ENCODE assay signal across 23 cellular contexts in genomic region chr6:2977290-2977689, GRCh38. TPM values are rescaled to one million over a fixed set of nuclear protein-coding genes. Genes with fewer than 3 reads are reported as not detected.
DNase-seq lines count a peak whose midpoint lies in the region; ATAC-seq, FAIRE-seq and TF ChIP-seq lines count a peak whose summit lies in the region.
"Had no signal": no experiment of that assay in that cellular context is flagged by ENCODE, and none has a peak within 500 bp of the region (broad histone marks: within the 10 kb centered on the region; RNA-seq: fewer than 3 reads in every experiment).

No MANE protein-coding gene starts in this region.

- no peak overlapping the region for H3K4me2 ChIP-seq in mammary epithelial cell (ENCODE audit: insufficient read depth, low read depth, low read length)

- no peaks in the 10 kb centered on the region for H3K27me3 Mint-ChIP-seq in MCF 10A (ENCODE audit: insufficient read depth, unreplicated experiment)
- H3K27me3 Mint-ChIP-seq in activated CD8-positive, alpha-beta memory T cell treated with anti-CD3 and anti-CD28 coated beads, Interleukin-2, amount 10 ng/mL, durations not matched to agents 7 days and 5 days: peaks cover 11% of the 10 kb centered on the region
- H3K27me3 Mint-ChIP-seq: activated naive CD8-positive, alpha-beta T cell had no signal

- H3K27ac Mint-ChIP-seq in MCF 10A (ENCODE audit: low read depth, unreplicated experiment): no peak overlapping the region
- peak overlapping the region; percentile 75 for H3K27ac Mint-ChIP-seq in activated CD8-positive, alpha-beta memory T cell treated with anti-CD3 and anti-CD28 coated beads, Interleukin-2, amount 10 ng/mL, durations not matched to agents 7 days and 5 days
- H3K27ac Mint-ChIP-seq: activated naive CD8-positive, alpha-beta T cell; memory B cell; WTC11 had no signal

- H3K9me3 ChIP-seq in mammary epithelial cell (replicated peaks; ENCODE audit: insufficient read depth, low read length): no peaks in the 10 kb centered on the region
- H3K9me3 ChIP-seq in kidney (ENCODE audit: control insufficient read depth in 1 of 2, low read length in 2 of 2): no peaks in the 10 kb centered on the region
- no peaks in the 10 kb centered on the region for H3K9me3 ChIP-seq in vagina
- H3K9me3 ChIP-seq: MG63, testis had no signal

- no peaks in the 10 kb centered on the region for H3K79me2 ChIP-seq in mammary epithelial cell (ENCODE audit: insufficient read depth, low read length)

- dilution Hi-C loops in mammary epithelial cell (cut with HindIII; ENCODE audit: low sequenced_read_pairs): no loop called here

- POLR2A ChIA-PET in MCF 10A (lab: Yijun Ruan, JAX): interaction anchor here (4.8 kb wide), 1 partner anchor 11 kb away, joined by 45 read pairs; no protein-coding TSS in a partner anchor

- in situ Hi-C loops in mammary epithelial cell (cut with MboI; ENCODE audit: low sequenced_read_pairs in 2 of 2): no loop called here

- TF ChIP-seq CTCF in mammary epithelial cell (conservative IDR thresholded peaks at IDR 0.05 in 1 of 2, IDR thresholded peaks at IDR 0.05 in 1 of 2; ENCODE audit: extremely low read depth in 1 of 2, insufficient read depth in 1 of 2, low read depth in 1 of 2, low read length in 2 of 2) (no peak), MCF 10A (IDR thresholded peaks at IDR 0.05; ENCODE audit: unreplicated experiment) (no peak), kidney (IDR thresholded peaks at IDR 0.05; ENCODE audit: borderline replicate concordance, extremely low read depth, insufficient read depth) (no peak), vagina (IDR thresholded peaks at IDR 0.05) (no peak)

- H3K27ac ChIP-seq in mammary epithelial cell (ENCODE audit: insufficient read depth, low read depth, low read length) (peak overlapping the region; percentile 65), kidney (ENCODE audit: low read depth in 2 of 2, low read length in 2 of 2) (peak overlapping the region; percentile 54 to 79), vagina (peak overlapping the region; percentile 53), substantia nigra (ENCODE audit: low read depth, low read length, poor library complexity, severe bottlenecking) (no peak overlapping the region)

- TF ChIP-seq POLR2A in vagina (IDR thresholded peaks at IDR 0.05): no peak

- no peak for ATAC-seq in activated CD8-positive, alpha-beta memory T cell treated with anti-CD3 and anti-CD28 coated beads, Interleukin-2, amount 10 ng/mL, durations not matched to agents 7 days and 5 days
- ATAC-seq in GM19455 (IDR thresholded peaks at IDR 0.05; ENCODE audit: unreplicated experiment): no peak
- ATAC-seq: WTC11 had no signal

- H3K4me3 ChIP-seq in mammary epithelial cell (replicated peaks in 1 of 3; ENCODE audit: insufficient read depth in 1 of 3, low read depth in 2 of 3, low read length in 3 of 3) (no peak overlapping the region), kidney (ENCODE audit: low read length in 2 of 2) (no peak overlapping the region), vagina (no peak overlapping the region)
- H3K4me3 ChIP-seq: dorsolateral prefrontal cortex, MG63, testis had no signal

- H3K4me3 Mint-ChIP-seq in MCF 10A (ENCODE audit: unreplicated experiment): no peak overlapping the region
- no peak overlapping the region for H3K4me3 Mint-ChIP-seq in activated CD8-positive, alpha-beta memory T cell treated with anti-CD3 and anti-CD28 coated beads, Interleukin-2, amount 10 ng/mL, durations not matched to agents 7 days and 5 days
- H3K4me3 Mint-ChIP-seq: activated naive CD8-positive, alpha-beta T cell; CD14-positive monocyte; memory B cell; WTC11 had no signal

- no peak overlapping the region for H2AFZ ChIP-seq in mammary epithelial cell (ENCODE audit: low read depth, low read length)

- intact Hi-C loops in mammary epithelial cell (cut with micrococcal nuclease) (no loop called here), MCF 10A (cut with micrococcal nuclease) (no loop called here), kidney (cut with DNase I) (no loop called here), vagina (cut with DNase I) (no loop called here)

- no peaks in the 10 kb centered on the region for H3K36me3 ChIP-seq in mammary epithelial cell (ENCODE audit: insufficient read depth, low read length)
- no peaks in the 10 kb centered on the region for H3K36me3 ChIP-seq in kidney (ENCODE audit: control insufficient read depth in 1 of 2, insufficient read depth in 2 of 2, low read length in 2 of 2)
- H3K36me3 ChIP-seq in vagina: no peaks in the 10 kb centered on the region
- H3K36me3 ChIP-seq: MG63 had no signal

- no peak for DNase-seq in mammary epithelial cell
- no peak for DNase-seq in MCF 10A (ENCODE audit: unreplicated experiment)
- no peak for DNase-seq in activated CD8-positive, alpha-beta memory T cell treated with anti-CD3 and anti-CD28 coated beads, Interleukin-2, amount 10 ng/mL, durations not matched to agents 7 days and 5 days
- DNase-seq in kidney: no peak
- no peak for DNase-seq in vagina (ENCODE audit: extremely low spot score in 2 of 2)
- no peak for DNase-seq in substantia nigra (lab: John Stamatoyannopoulos, UW)
- DNase-seq in SHP77 treated with DMSO at 0.1 percent for 48 hours (lab: John Stamatoyannopoulos, UW): no peak
- DNase-seq: activated CD4-positive, alpha-beta T cell treated with anti-CD3 and anti-CD28 coated beads, Interleukin-2, amount 50 U/mL, for 48 hours; dorsolateral prefrontal cortex; MG63; NCI-H2081; NCI-H748 treated with DMSO at 0.1 percent for 48 hours; retina; stimulated activated CD4-positive, alpha-beta T cell treated with anti-CD3 and anti-CD28 coated beads, Interleukin-12 subunit alpha, Interleukin-12 subunit beta, amount 100 ng/mL, for 4 hours; stimulated activated CD4-positive, alpha-beta T cell treated with anti-CD3 and anti-CD28 coated beads, Interleukin-4, amount 100 ng/mL, for 24 hours; stimulated activated naive CD4-positive, alpha-beta T cell; T-helper 9 cell; testis had no signal

- no peaks in the 10 kb centered on the region for H3K27me3 ChIP-seq in mammary epithelial cell (ENCODE audit: insufficient read depth, low read length)
- H3K27me3 ChIP-seq in vagina: no peaks in the 10 kb centered on the region
- H3K27me3 ChIP-seq: dorsolateral prefrontal cortex, MG63, testis had no signal

- H3K9me3 Mint-ChIP-seq in MCF 10A (ENCODE audit: unreplicated experiment): no peaks in the 10 kb centered on the region
- H3K9me3 Mint-ChIP-seq in activated CD8-positive, alpha-beta memory T cell treated with anti-CD3 and anti-CD28 coated beads, Interleukin-2, amount 10 ng/mL, durations not matched to agents 7 days and 5 days (ENCODE audit: low read depth): peaks cover 6% of the 10 kb centered on the region
- H3K9me3 Mint-ChIP-seq: CD14-positive monocyte, memory B cell had no signal

- H3K9ac ChIP-seq in mammary epithelial cell (ENCODE audit: insufficient read depth, low read length): peak overlapping the region; percentile 8
- H3K9ac ChIP-seq in kidney (ENCODE audit: low read length in 2 of 2): no peak overlapping the region

- WGBS in mammary epithelial cell (ENCODE audit: low coverage, missing lambda C conversion rate): 94% methylated on average over 5 of the region's 5 CpGs

- H3K4me1 ChIP-seq in mammary epithelial cell (ENCODE audit: insufficient read depth, low read length): peaks cover 41% of the 10 kb centered on the region
- H3K4me1 ChIP-seq in kidney (ENCODE audit: control insufficient read depth in 1 of 2, insufficient read depth in 1 of 2, low read depth in 1 of 2, low read length in 2 of 2): peaks cover 9% of the 10 kb centered on the region in 2 donors
- peaks cover 23% of the 10 kb centered on the region for H3K4me1 ChIP-seq in vagina

- H3K36me3 Mint-ChIP-seq in MCF 10A (ENCODE audit: insufficient read depth, unreplicated experiment): no peaks in the 10 kb centered on the region
- H3K36me3 Mint-ChIP-seq in activated CD8-positive, alpha-beta memory T cell treated with anti-CD3 and anti-CD28 coated beads, Interleukin-2, amount 10 ng/mL, durations not matched to agents 7 days and 5 days: peaks cover 9% of the 10 kb centered on the region
- H3K36me3 Mint-ChIP-seq: activated naive CD8-positive, alpha-beta T cell; CD14-positive monocyte; memory B cell; WTC11 had no signal

- peaks cover 14% of the 10 kb centered on the region for H3K4me1 Mint-ChIP-seq in MCF 10A (ENCODE audit: insufficient read depth, unreplicated experiment)
- H3K4me1 Mint-ChIP-seq in activated CD8-positive, alpha-beta memory T cell treated with anti-CD3 and anti-CD28 coated beads, Interleukin-2, amount 10 ng/mL, durations not matched to agents 7 days and 5 days: peaks cover 39% of the 10 kb centered on the region

- no TSS peak for BruUV-seq in mammary epithelial cell (replicated peaks; lab: Mats Ljungman, UMichigan)
- BruUV-seq in MCF 10A (replicated peaks; lab: Mats Ljungman, UMichigan): no TSS peak

- H4K20me1 ChIP-seq in mammary epithelial cell (ENCODE audit: insufficient read depth, low read length): no peaks in the 10 kb centered on the region

- CTCF ChIA-PET in mammary epithelial cell (lab: Charles Lee; ENCODE audit: low non-redundant PET) (no interaction called here), MCF 10A (lab: Yijun Ruan, JAX) (interaction anchor here (0.8 to 2.6 kb wide), 2 partner anchors 9 to 210 kb away, joined by 3 to 8 read pairs; no protein-coding TSS in a partner anchor)
- CTCF ChIA-PET in activated CD8-positive, alpha-beta memory T cell treated with anti-CD3 and anti-CD28 coated beads, Interleukin-2, amount 10 ng/mL, durations not matched to agents 7 days and 5 days (lab: Charles Lee): interaction anchor here (0.6 to 7.2 kb wide), 7 partner anchors 10 to 289 kb away, joined by 3 to 32 read pairs (median 4); no protein-coding TSS in a partner anchor

- no peak for FAIRE-seq in kidney (lab: Jason Lieb, UNC)

RNA-seq across cellular contexts. Expression of gene SERPINB6, which starts 5.9 kb away (rescaled TPM):
- total RNA-seq in mammary epithelial cell (10 to 100 TPM; 70.0 to 93.3 TPM), MCF 10A (2022) (68.5 and 75.6 TPM in 2 replicates), kidney (136 TPM), vagina (93.8 TPM)
- polyA plus RNA-seq in mammary epithelial cell (82.5 TPM), kidney (ENCODE audit: insufficient read depth, low read depth, low replicate concordance) (212 TPM)
- 123 TPM for polyA minus RNA-seq in mammary epithelial cell
- 10 to 100 TPM; 55.2 to 56.0 TPM for total RNA-seq in activated CD8-positive, alpha-beta memory T cell treated with anti-CD3 and anti-CD28 coated beads, Interleukin-2, amount 10 ng/mL, durations not matched to agents 7 days and 5 days

RNA-seq across cellular contexts. Expression of gene NQO2, which starts 22.4 kb away (rescaled TPM):
- total RNA-seq in mammary epithelial cell (10 to 100 TPM; 17.0 to 20.3 TPM), MCF 10A (2022) (18.6 and 20.0 TPM in 2 replicates), kidney (37.0 TPM), vagina (11.8 TPM)
- polyA plus RNA-seq in mammary epithelial cell (25.1 TPM), kidney (ENCODE audit: insufficient read depth, low read depth, low replicate concordance) (291 TPM)
- polyA minus RNA-seq in mammary epithelial cell: 31.0 TPM
- total RNA-seq in activated CD8-positive, alpha-beta memory T cell treated with anti-CD3 and anti-CD28 coated beads, Interleukin-2, amount 10 ng/mL, durations not matched to agents 7 days and 5 days: 10 to 100 TPM; 11.9 to 14.5 TPM
